In genomic region chr12:6873094-6874006, GRCh38 we compare ENCODE assay signal across 8 cellular contexts. TPM values are rescaled to one million over a fixed set of nuclear protein-coding genes. Genes with fewer than 3 reads are reported as not detected.
A peak's percentile ranks its signal among the peaks of the same experiment; 100 is the strongest.
DNase-seq lines count a peak whose midpoint lies in the region; ATAC-seq, FAIRE-seq and TF ChIP-seq lines count a peak whose summit lies in the region.

Gene SPSB2, minus strand, starts transcription at chr12:6873303. Its CDS starts 402 bp downstream, at chr12:6872901.

- peak within 1 kb of the TSS; percentile 74 for H2BK5ac ChIP-seq in IMR-90 (ENCODE audit: low read depth, low read length, poor library complexity, severe bottlenecking)

- DNase-seq in D721Med (ENCODE audit: insufficient read length, low spot score) (peak; percentile 91), IMR-90 (peak; percentile 92), endothelial cell of umbilical vein (ENCODE audit: low read depth, low spot score) (peak; percentile 96), midbrain (lab: John Stamatoyannopoulos, UW) (peak; percentile 91)
- peak; percentile 100 for DNase-seq in activated CD8-positive, alpha-beta memory T cell treated with anti-CD3 and anti-CD28 coated beads, Interleukin-2, amount 50 U/mL, for 48 hours
- DNase-seq in stimulated activated CD8-positive, alpha-beta memory T cell treated with anti-CD3 and anti-CD28 coated beads, Interleukin-15, amount 100 ng/mL, for 48 hours (ENCODE audit: low read depth in 2 of 2) = peak; percentile 99

- no peak within 1 kb of the TSS; the same call in 1 of the 2 replicates for H2BK20ac ChIP-seq in IMR-90 (ENCODE audit: low read depth, low read length)

- ATAC-seq in GM21528 (IDR thresholded peaks at IDR 0.05; ENCODE audit: low FRiP score, unreplicated experiment) = peak; percentile 75
- ATAC-seq in IMR-90 (ENCODE audit: low read depth) = peak; percentile 87

- H3K23ac ChIP-seq in IMR-90 (ENCODE audit: low read depth, low read length) = peak within 1 kb of the TSS; percentile 93

- WGBS in IMR-90 (ENCODE audit: extremely low coverage in 2 of 2, insufficient read length in 1 of 2), 2 experiments = 1% methylated on average over 33 of the region's 65 CpGs; no CpG with 5 or more reads in 1 of the 2 experiments

- dilution Hi-C loops in IMR-90 (cut with HindIII; ENCODE audit: low sequenced_read_pairs, unreplicated experiment) = no loop called here
- dilution Hi-C loops in endothelial cell of umbilical vein (cut with MboI; ENCODE audit: extremely low pct_ligation_motif_present, low sequenced_read_pairs) = no loop called here

- H3K9ac ChIP-seq in IMR-90 (ENCODE audit: low read depth, low read length) (peak within 1 kb of the TSS; percentile 94), OCI-LY3 (ENCODE audit: low read length) (peak within 1 kb of the TSS; percentile 63), endothelial cell of umbilical vein (replicated peaks; ENCODE audit: extremely low read depth, insufficient read depth, low read length) (peak within 1 kb of the TSS; percentile 92)

- H2BK120ac ChIP-seq in IMR-90 (ENCODE audit: low read depth, low read length) = peak within 1 kb of the TSS; percentile 78

- peaks cover 15% of the 10 kb centered on the region for H3K4me1 ChIP-seq in IMR-90 (ENCODE audit: control insufficient read depth, insufficient read depth, low read length)
- peaks cover 43% of the 10 kb centered on the region for H3K4me1 ChIP-seq in OCI-LY3 (ENCODE audit: low read length)
- peaks cover 34% of the 10 kb centered on the region for H3K4me1 ChIP-seq in endothelial cell of umbilical vein (ENCODE audit: control insufficient read depth, extremely low read depth, insufficient read depth, low read length)

- H3K27me3 ChIP-seq in IMR-90 (ENCODE audit: control insufficient read depth, insufficient read depth, low read length) (no peaks in the 10 kb centered on the region), OCI-LY3 (ENCODE audit: low read depth, low read length) (no peaks in the 10 kb centered on the region), endothelial cell of umbilical vein (ENCODE audit: control insufficient read depth in 2 of 2, insufficient read depth in 2 of 2, low read length in 2 of 2) (no peaks in the 10 kb centered on the region)

- TF ChIP-seq POLR2A in IMR-90 (IDR thresholded peaks at IDR 0.05; ENCODE audit: low read depth, low read length) = no peak
- peak; percentile 91 for TF ChIP-seq POLR2A in endothelial cell of umbilical vein (IDR thresholded peaks at IDR 0.05; ENCODE audit: low read depth, low read length)

- POLR2A ChIA-PET in IMR-90 (lab: Charles Lee; ENCODE audit: unreplicated experiment) (interaction anchor here (1.0 to 1.9 kb wide), 2 partner anchors 18 to 71 kb away, joined by 4 to 12 read pairs; no protein-coding TSS in a partner anchor), endothelial cell of umbilical vein (lab: Charles Lee) (interaction anchor here (1.1 to 2.1 kb wide), 7 partner anchors 18 to 120 kb away, joined by 3 to 16 read pairs (median 5); partner anchors contain the start of genes C12orf57, CDCA3, MLF2 and PTMS)

- H3K9me3 ChIP-seq in IMR-90 (ENCODE audit: control insufficient read depth, insufficient read depth, low read length) (no peaks in the 10 kb centered on the region), OCI-LY3 (ENCODE audit: insufficient read depth, low read length) (no peaks in the 10 kb centered on the region), endothelial cell of umbilical vein (replicated peaks; ENCODE audit: control insufficient read depth, insufficient read depth, low read length) (no peaks in the 10 kb centered on the region)

- CTCF ChIA-PET in IMR-90 (lab: Yijun Ruan, JAX) = interaction anchor here (0.6 to 3.0 kb wide), 13 partner anchors 8 to 120 kb away, joined by 3 to 17 read pairs (median 3); partner anchors contain the start of genes CDCA3, MLF2 and USP5
- CTCF ChIA-PET in endothelial cell of umbilical vein (lab: Charles Lee) = interaction anchor here (0.8 to 4.3 kb wide), 32 partner anchors 9 to 238 kb away, joined by 3 to 74 read pairs (median 5); partner anchors contain the start of genes C12orf57, C1RL, CDCA3 and LRRC23

- H3K14ac ChIP-seq in IMR-90 (replicated peaks; ENCODE audit: low read depth, low read length) = peak within 1 kb of the TSS; percentile 86

- H3K18ac ChIP-seq in IMR-90 (ENCODE audit: low read depth, low read length) = peak within 1 kb of the TSS; percentile 75

- H3K27ac ChIP-seq in IMR-90 (ENCODE audit: insufficient read depth, low read length) (peak within 1 kb of the TSS; percentile 91), OCI-LY3 (ENCODE audit: low read length) (peak within 1 kb of the TSS; percentile 36), endothelial cell of umbilical vein (ENCODE audit: insufficient read depth, low read depth, low read length) (peak within 1 kb of the TSS; percentile 60)

- H2BK15ac ChIP-seq in IMR-90 (ENCODE audit: low read depth, low read length) = peak within 1 kb of the TSS; percentile 77; the same call in 1 of the 3 replicates

- H4K5ac ChIP-seq in IMR-90 (ENCODE audit: low read depth, low read length) = peak within 1 kb of the TSS; percentile 77

- H3K4me3 ChIP-seq in IMR-90 (ENCODE audit: insufficient read depth, low read depth, low read length) = peak within 1 kb of the TSS; percentile 95
- peak within 1 kb of the TSS; percentile 79 for H3K4me3 ChIP-seq in OCI-LY3 (ENCODE audit: low read length)
- H3K4me3 ChIP-seq in endothelial cell of umbilical vein (replicated peaks in 1 of 3; ENCODE audit: insufficient read depth in 1 of 3, low read depth in 1 of 3, low read length in 3 of 3) = peak within 1 kb of the TSS; percentile 59 to 92 (median 84)

- H3K4me2 ChIP-seq in IMR-90 (ENCODE audit: low read depth, low read length) (peak within 1 kb of the TSS; percentile 98), OCI-LY3 (ENCODE audit: low read length) (peak within 1 kb of the TSS; percentile 99), endothelial cell of umbilical vein (ENCODE audit: insufficient read depth, low read length) (peak within 1 kb of the TSS; percentile 98)

- peaks cover 32 to 63% of the 10 kb centered on the region in 2 experiments for H3K79me1 ChIP-seq in IMR-90 (ENCODE audit: low read depth in 1 of 2, low read length in 2 of 2)

- intact Hi-C loops in IMR-90 (cut with micrococcal nuclease) (loop anchor here (1.0 to 5.0 kb wide), 3 partner anchors 18 to 239 kb away; no protein-coding TSS in a partner anchor), endothelial cell of umbilical vein (cut with micrococcal nuclease) (loop anchor here (1.0 to 5.0 kb wide), 3 partner anchors 18 to 234 kb away; partner anchors contain the start of genes C1R and C1RL)

- H2AFZ ChIP-seq in IMR-90 (replicated peaks; ENCODE audit: low read length, poor library complexity) = peak within 1 kb of the TSS; percentile 96
- H2AFZ ChIP-seq in OCI-LY3 (ENCODE audit: low read depth, low read length) = peak within 1 kb of the TSS; percentile 67; the same call in 1 of the 2 replicates
- H2AFZ ChIP-seq in endothelial cell of umbilical vein (ENCODE audit: low read depth, low read length) = peak within 1 kb of the TSS; percentile 87

- TF ChIP-seq RAD21 in IMR-90 (IDR thresholded peaks at IDR 0.05; ENCODE audit: low read length) = no peak

- no peaks in the 10 kb centered on the region for H3K9me1 ChIP-seq in IMR-90 (ENCODE audit: insufficient read depth, low read length)
- H3K9me1 ChIP-seq in endothelial cell of umbilical vein (replicated peaks; ENCODE audit: control insufficient read depth, extremely low read depth, insufficient read depth, low read length) = no peaks in the 10 kb centered on the region

- H3K36me3 ChIP-seq in IMR-90 (ENCODE audit: control insufficient read depth, insufficient read depth, low read length) (peaks cover 33% of the 10 kb centered on the region), OCI-LY3 (replicated peaks; ENCODE audit: low read depth, low read length) (peaks cover 37% of the 10 kb centered on the region), endothelial cell of umbilical vein (ENCODE audit: control insufficient read depth in 2 of 2, extremely low read depth in 1 of 2, insufficient read depth in 2 of 2, low read length in 2 of 2) (peaks cover 0 to 22% of the 10 kb centered on the region in 2 experiments)

- peak within 1 kb of the TSS; percentile 87 for H3K4ac ChIP-seq in IMR-90 (ENCODE audit: low read depth, low read length)

- in situ Hi-C loops in IMR-90 (cut with MboI; ENCODE audit: low sequenced_read_pairs) = no loop called here

- TF ChIP-seq CTCF in D721Med (IDR thresholded peaks at IDR 0.05; ENCODE audit: insufficient read depth, missing control alignments) = no peak
- TF ChIP-seq CTCF in IMR-90 (conservative IDR thresholded peaks at IDR 0.05; ENCODE audit: low read depth, low read length) = no peak
- no peak for TF ChIP-seq CTCF in OCI-LY3 (IDR thresholded peaks at IDR 0.05; ENCODE audit: low read depth, low read length)
- TF ChIP-seq CTCF in endothelial cell of umbilical vein (IDR thresholded peaks at IDR 0.05; ENCODE audit: extremely low read depth in 1 of 2, insufficient read depth in 1 of 2, low read depth in 1 of 2, low read length in 2 of 2) = no peak

- H4K8ac ChIP-seq in IMR-90 (ENCODE audit: low read depth in 2 of 2, low read length in 2 of 2) = peak within 1 kb of the TSS; percentile 40 to 86; a peak in 3 of 4 replicates

- H4K20me1 ChIP-seq in IMR-90 (ENCODE audit: insufficient read depth, low read length) = peaks cover 42% of the 10 kb centered on the region
- peaks cover 33% of the 10 kb centered on the region for H4K20me1 ChIP-seq in OCI-LY3 (ENCODE audit: insufficient read depth, low read length)
- H4K20me1 ChIP-seq in endothelial cell of umbilical vein (replicated peaks; ENCODE audit: control insufficient read depth, extremely low read depth, insufficient read depth, low read length) = no peaks in the 10 kb centered on the region

- H4K91ac ChIP-seq in IMR-90 (ENCODE audit: insufficient read depth, low read depth, low read length) = peak within 1 kb of the TSS; percentile 76

- H2AK9ac ChIP-seq in IMR-90 (replicated peaks; ENCODE audit: low read depth, low read length, poor library complexity) = peak within 1 kb of the TSS; percentile 97

- no TSS peak for BruUV-seq in IMR-90 (replicated peaks; lab: Mats Ljungman, UMichigan)
- no TSS peak for BruUV-seq in endothelial cell of umbilical vein (replicated peaks; lab: Mats Ljungman, UMichigan)

- no peak for FAIRE-seq in D721Med (lab: Jason Lieb, UNC)
- FAIRE-seq in endothelial cell of umbilical vein (lab: Jason Lieb, UNC) = peak; percentile 95

- peak within 1 kb of the TSS; percentile 62; the same call in 1 of the 2 replicates for H3K56ac ChIP-seq in IMR-90 (ENCODE audit: extremely low read depth, insufficient read depth, low read length)

- H3K79me2 ChIP-seq in OCI-LY3 (ENCODE audit: low read length) (peaks cover 15% of the 10 kb centered on the region), endothelial cell of umbilical vein (ENCODE audit: control insufficient read depth, insufficient read depth, low read length) (peaks cover 30% of the 10 kb centered on the region)

- peak within 1 kb of the TSS; percentile 84 for H2AK5ac ChIP-seq in IMR-90 (ENCODE audit: low read depth, low read length)

RNA-seq across cellular contexts. Expression of gene SPSB2, which starts in this region (rescaled TPM):
- total RNA-seq in IMR-90 (2012; rRNA removed) (1.1 and 1.3 TPM in 2 replicates), endothelial cell of umbilical vein (3.9 and 6.9 TPM in 2 replicates)
- polyA plus RNA-seq in IMR-90 (2012; rRNA removed) (4.1 and 4.3 TPM in 2 replicates), endothelial cell of umbilical vein (3.8 and 5.6 TPM in 2 replicates)
- 3.5 and 5.0 TPM in 2 replicates for polyA plus RNA-seq in IMR-90 (2012; cell fraction: cytosol; rRNA removed)
- polyA plus RNA-seq in IMR-90 (2012; cell fraction: nucleus; rRNA removed; ENCODE audit: low replicate concordance) = 3.4 and 6.9 TPM in 2 replicates
- 3.0 and 3.6 TPM in 2 replicates for polyA plus RNA-seq in endothelial cell of umbilical vein (2011; cell fraction: cytosol; rRNA removed)
- 1.5 and 1.8 TPM in 2 replicates for polyA plus RNA-seq in endothelial cell of umbilical vein (2011; cell fraction: nucleus; rRNA removed)
- polyA plus RNA-seq in endothelial cell of umbilical vein (2012) = 3.3 and 4.1 TPM in 2 replicates
- 0.79 and 1.0 TPM in 2 replicates for polyA minus RNA-seq in endothelial cell of umbilical vein
- polyA minus RNA-seq in endothelial cell of umbilical vein (2011; cell fraction: cytosol; rRNA and poly(A)+ RNA removed) = 4.4 TPM
- polyA minus RNA-seq in endothelial cell of umbilical vein (2011; cell fraction: nucleus; rRNA and poly(A)+ RNA removed) = 0.58 and 1.2 TPM in 2 replicates

Comparison
In these comparisons a context has a peak if more than half of its experiments do, and no peak if none do; other contexts are left out.
1. Peak in every context shown above with its lines: DNase-seq, ATAC-seq, H3K4me3 ChIP-seq and H3K27ac ChIP-seq.
2. H3K27ac ChIP-seq: peak in every context shown above with its lines; median percentile 91 in IMR-90; 60 in endothelial cell of umbilical vein; 36 in OCI-LY3.